In the genomic region with DNA sequence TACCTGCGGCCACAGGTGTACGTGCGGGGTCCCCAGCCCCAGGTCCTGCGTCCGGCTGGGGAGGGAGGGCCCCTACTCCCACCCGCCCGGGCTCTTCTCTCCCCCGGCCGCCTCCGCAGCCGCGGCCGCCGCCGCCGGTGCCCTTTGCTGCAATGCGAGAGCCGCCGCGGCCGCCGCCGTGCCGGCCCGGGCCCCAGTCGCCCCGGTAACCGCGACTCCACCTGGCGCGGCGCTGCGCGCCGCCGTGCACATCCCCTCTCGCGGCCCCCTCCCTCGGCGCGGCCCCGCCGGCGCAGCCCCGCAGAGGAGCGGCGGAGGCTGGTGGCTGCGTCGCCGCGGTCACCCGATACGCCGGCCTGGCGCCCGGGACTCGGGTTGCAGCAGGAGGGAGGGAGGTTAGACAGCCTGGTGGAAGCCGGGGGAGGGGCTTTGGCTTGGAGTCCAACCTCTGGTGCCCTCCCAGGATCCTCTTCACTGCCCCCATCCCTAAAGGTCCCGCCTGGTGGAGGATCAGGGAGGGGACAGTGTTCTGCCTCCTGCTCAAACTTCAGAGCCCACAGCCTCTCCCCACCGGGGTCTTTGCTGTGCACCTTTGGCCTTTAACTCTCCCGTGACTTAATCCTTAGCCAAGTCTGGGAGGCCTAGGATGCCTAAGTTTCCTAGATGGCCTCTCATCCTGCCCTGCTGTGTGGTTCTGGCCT, we compare ENCODE assay signal across 10 cellular contexts. TPM values are rescaled to one million over a fixed set of nuclear protein-coding genes. Genes with fewer than 3 reads are reported as not detected.
DNase-seq lines count a peak whose midpoint lies in the region; ATAC-seq and TF ChIP-seq lines count a peak whose summit lies in the region.
"Had no signal": no experiment of that assay in that cellular context is flagged by ENCODE, and none has a peak within 500 bp of the region (broad histone marks: within the 10 kb centered on the region; RNA-seq: fewer than 3 reads in every experiment).

No MANE protein-coding gene starts in this region.

- no peak for DNase-seq in activated CD8-positive, alpha-beta T cell treated with anti-CD3 and anti-CD28 coated beads for 36 hours
- no peak for DNase-seq in activated CD8-positive, alpha-beta T cell treated with anti-CD3 and anti-CD28 coated beads, Interleukin-2, amount 10 ng/mL, durations not matched to agents 7 days and 5 days
- peak; percentile 57 for DNase-seq in NCI-H510A treated with DMSO at 0.1 percent for 48 hours (lab: John Stamatoyannopoulos, UW)
- DNase-seq in germinal center (ENCODE audit: low spot score) = peak; percentile 52
- peak; percentile 71 for DNase-seq in pons (ENCODE audit: low spot score)
- DNase-seq: CD4-positive, CD25-positive, alpha-beta regulatory T cell had no signal

- TF ChIP-seq CTCF in activated CD8-positive, alpha-beta T cell treated with anti-CD3 and anti-CD28 coated beads for 36 hours (IDR thresholded peaks at IDR 0.05) = no peak

- peaks cover 78% of the 10 kb centered on the region for H3K27me3 Mint-ChIP-seq in activated CD8-positive, alpha-beta T cell treated with anti-CD3 and anti-CD28 coated beads for 36 hours
- H3K27me3 Mint-ChIP-seq in activated CD8-positive, alpha-beta T cell treated with anti-CD3 and anti-CD28 coated beads, Interleukin-2, amount 10 ng/mL, durations not matched to agents 7 days and 5 days (ENCODE audit: low read depth) = peaks cover 79% of the 10 kb centered on the region

- CTCF ChIA-PET in activated CD8-positive, alpha-beta T cell treated with anti-CD3 and anti-CD28 coated beads for 36 hours (lab: Charles Lee) = interaction anchor here (1.1 to 2.5 kb wide), 4 partner anchors 11 to 95 kb away, joined by 4 to 9 read pairs (median 4); no protein-coding TSS in a partner anchor
- CTCF ChIA-PET in activated CD8-positive, alpha-beta T cell treated with anti-CD3 and anti-CD28 coated beads, Interleukin-2, amount 10 ng/mL, durations not matched to agents 7 days and 5 days (lab: Charles Lee) = no interaction called here

- intact Hi-C loops in activated CD8-positive, alpha-beta T cell treated with anti-CD3 and anti-CD28 coated beads for 36 hours (cut with micrococcal nuclease) = no loop called here

- peak overlapping the region; percentile 24 for H3K4me3 Mint-ChIP-seq in activated CD8-positive, alpha-beta T cell treated with anti-CD3 and anti-CD28 coated beads for 36 hours
- H3K4me3 Mint-ChIP-seq in activated CD8-positive, alpha-beta T cell treated with anti-CD3 and anti-CD28 coated beads, Interleukin-2, amount 10 ng/mL, durations not matched to agents 7 days and 5 days = no peak overlapping the region

- ATAC-seq in activated CD8-positive, alpha-beta T cell treated with anti-CD3 and anti-CD28 coated beads for 36 hours = peak; percentile 60
- no peak for ATAC-seq in activated CD8-positive, alpha-beta T cell treated with anti-CD3 and anti-CD28 coated beads, Interleukin-2, amount 10 ng/mL, durations not matched to agents 7 days and 5 days
- ATAC-seq in GM18511 (IDR thresholded peaks at IDR 0.05; ENCODE audit: unreplicated experiment) (no peak), GM21390 (IDR thresholded peaks at IDR 0.05; ENCODE audit: unreplicated experiment) (no peak), HG03135 (IDR thresholded peaks at IDR 0.05; ENCODE audit: unreplicated experiment) (no peak)

- no peaks in the 10 kb centered on the region for H3K9me3 Mint-ChIP-seq in activated CD8-positive, alpha-beta T cell treated with anti-CD3 and anti-CD28 coated beads for 36 hours
- no peaks in the 10 kb centered on the region for H3K9me3 Mint-ChIP-seq in activated CD8-positive, alpha-beta T cell treated with anti-CD3 and anti-CD28 coated beads, Interleukin-2, amount 10 ng/mL, durations not matched to agents 7 days and 5 days (ENCODE audit: insufficient read depth)

- no peak overlapping the region for H3K27ac Mint-ChIP-seq in activated CD8-positive, alpha-beta T cell treated with anti-CD3 and anti-CD28 coated beads for 36 hours
- H3K27ac Mint-ChIP-seq in activated CD8-positive, alpha-beta T cell treated with anti-CD3 and anti-CD28 coated beads, Interleukin-2, amount 10 ng/mL, durations not matched to agents 7 days and 5 days = no peak overlapping the region
- H3K27ac Mint-ChIP-seq: CD4-positive, CD25-positive, alpha-beta regulatory T cell had no signal

- H3K4me1 Mint-ChIP-seq in activated CD8-positive, alpha-beta T cell treated with anti-CD3 and anti-CD28 coated beads for 36 hours (ENCODE audit: low read depth) = peaks cover 10% of the 10 kb centered on the region
- H3K4me1 Mint-ChIP-seq in activated CD8-positive, alpha-beta T cell treated with anti-CD3 and anti-CD28 coated beads, Interleukin-2, amount 10 ng/mL, durations not matched to agents 7 days and 5 days (ENCODE audit: low read depth) = peaks cover 2% of the 10 kb centered on the region

- H3K36me3 Mint-ChIP-seq in activated CD8-positive, alpha-beta T cell treated with anti-CD3 and anti-CD28 coated beads for 36 hours (ENCODE audit: low read depth) = no peaks in the 10 kb centered on the region
- no peaks in the 10 kb centered on the region for H3K36me3 Mint-ChIP-seq in activated CD8-positive, alpha-beta T cell treated with anti-CD3 and anti-CD28 coated beads, Interleukin-2, amount 10 ng/mL, durations not matched to agents 7 days and 5 days (ENCODE audit: low read depth)

- POLR2A ChIA-PET in activated CD8-positive, alpha-beta T cell treated with anti-CD3 and anti-CD28 coated beads for 36 hours (lab: Charles Lee) = no interaction called here
- POLR2A ChIA-PET in activated CD8-positive, alpha-beta T cell treated with anti-CD3 and anti-CD28 coated beads, Interleukin-2, amount 10 ng/mL, durations not matched to agents 7 days and 5 days (lab: Charles Lee) = no interaction called here

RNA-seq across cellular contexts. Expression of a gene that starts 32.9 kb away (rescaled TPM):
- 1 to 10 TPM in 1 of 2 experiments, under 1 TPM in 1; 0.74 to 1.1 TPM for total RNA-seq in activated CD8-positive, alpha-beta T cell treated with anti-CD3 and anti-CD28 coated beads for 36 hours
- under 1 TPM in 1 of 2 experiments, not detected in 1; 0.34 TPM for total RNA-seq in activated CD8-positive, alpha-beta T cell treated with anti-CD3 and anti-CD28 coated beads, Interleukin-2, amount 10 ng/mL, durations not matched to agents 7 days and 5 days
- total RNA-seq: CD4-positive, CD25-positive, alpha-beta regulatory T cell; SJSA1 had no signal

Comparison
In these comparisons a context has a peak if more than half of its experiments do, and no peak if none do; other contexts are left out.
1. DNase-seq: peak in NCI-H510A treated with DMSO at 0.1 percent for 48 hours (single experiment), germinal center (single experiment) and pons (single experiment); none in activated CD8-positive, alpha-beta T cell treated with anti-CD3 and anti-CD28 coated beads for 36 hours (single experiment) and activated CD8-positive, alpha-beta T cell treated with anti-CD3 and anti-CD28 coated beads, Interleukin-2, amount 10 ng/mL, durations not matched to agents 7 days and 5 days (single experiment).